In the genomic region with DNA sequence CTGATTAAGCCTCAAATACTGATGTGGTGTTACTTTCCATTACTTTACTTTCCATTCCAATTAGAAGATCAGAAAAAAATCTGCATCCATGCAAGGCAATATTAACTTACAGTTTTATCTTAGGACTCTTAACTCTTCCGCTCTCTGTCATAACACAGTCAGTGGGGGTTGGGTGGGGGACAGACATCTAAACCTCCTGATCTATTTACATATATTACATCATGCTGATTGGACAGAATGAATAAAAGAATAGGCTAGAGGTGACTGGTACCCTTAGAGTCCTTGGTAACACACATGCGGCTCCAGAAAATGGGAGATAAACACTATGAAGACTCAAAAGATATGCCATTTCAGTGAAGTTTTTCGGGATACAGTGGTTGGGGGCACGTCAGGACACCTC, we compare ENCODE assay signal across 12 cellular contexts.
"Had no signal": no experiment of that assay in that cellular context is flagged by ENCODE, and none has a peak within 500 bp of the region (broad histone marks: within the 10 kb centered on the region; RNA-seq: fewer than 3 reads in every experiment).

No MANE protein-coding gene starts in this region.

- H3K27me3 ChIP-seq: colonic mucosa had no signal

- H3K4me3 ChIP-seq: colonic mucosa, prostate gland, SK-N-MC had no signal

- H3K27me3 Mint-ChIP-seq: activated T-cell treated with anti-CD3 and anti-CD28 coated beads, Interleukin-2, amount 50 U/mL, for 24 hours had no signal

- H3K27ac ChIP-seq: colonic mucosa, prostate gland, SK-N-MC had no signal

- H3K4me1 ChIP-seq: colonic mucosa, prostate gland had no signal

- DNase-seq: activated CD4-positive, alpha-beta T cell treated with anti-CD3 and anti-CD28 coated beads for 48 hours; activated CD4-positive, CD25-positive, alpha-beta regulatory T cell; activated CD8-positive, alpha-beta T cell treated with anti-CD3 and anti-CD28 coated beads, Interleukin-2, amount 10 ng/mL, durations not matched to agents 7 days and 5 days; activated naive CD4-positive, alpha-beta T cell treated with anti-CD3 and anti-CD28 coated beads, Interleukin-2, amount 50 U/mL, for 16 hours; activated T-cell treated with anti-CD3 and anti-CD28 coated beads, Interleukin-2, amount 50 U/mL, for 24 hours; central memory CD4-positive, alpha-beta T cell; colonic mucosa; kidney; right cardiac atrium had no signal

- H3K9me3 Mint-ChIP-seq: activated T-cell treated with anti-CD3 and anti-CD28 coated beads, Interleukin-2, amount 50 U/mL, for 24 hours had no signal

- ATAC-seq: activated CD8-positive, alpha-beta T cell treated with anti-CD3 and anti-CD28 coated beads, Interleukin-2, amount 10 ng/mL, durations not matched to agents 7 days and 5 days; left lobe of liver had no signal

- H3K9me3 ChIP-seq: colonic mucosa, prostate gland had no signal

- H3K4me3 Mint-ChIP-seq: activated CD8-positive, alpha-beta T cell treated with anti-CD3 and anti-CD28 coated beads, Interleukin-2, amount 10 ng/mL, durations not matched to agents 7 days and 5 days; activated T-cell treated with anti-CD3 and anti-CD28 coated beads, Interleukin-2, amount 50 U/mL, for 24 hours had no signal

- H3K36me3 ChIP-seq: colonic mucosa, prostate gland had no signal

- H3K27ac Mint-ChIP-seq: activated CD8-positive, alpha-beta T cell treated with anti-CD3 and anti-CD28 coated beads, Interleukin-2, amount 10 ng/mL, durations not matched to agents 7 days and 5 days; activated T-cell treated with anti-CD3 and anti-CD28 coated beads, Interleukin-2, amount 50 U/mL, for 24 hours had no signal
